17 cellular contexts compared by ENCODE assay signal in genomic region chr17:68435361-68435760, GRCh38. TPM values are rescaled to one million over a fixed set of nuclear protein-coding genes. Genes with fewer than 3 reads are reported as not detected.
DNase-seq lines count a peak whose midpoint lies in the region; ATAC-seq, FAIRE-seq and TF ChIP-seq lines count a peak whose summit lies in the region.
"Had no signal": no experiment of that assay in that cellular context is flagged by ENCODE, and none has a peak within 500 bp of the region (broad histone marks: within the 10 kb centered on the region; RNA-seq: fewer than 3 reads in every experiment).

No MANE protein-coding gene starts in this region.

- ATAC-seq in HepG2 (no peak), right lobe of liver (no peak), HG03442 (IDR thresholded peaks at IDR 0.05; ENCODE audit: unreplicated experiment) (no peak)
- ATAC-seq in stimulated activated effector memory CD8-positive, alpha-beta T cell treated with anti-CD3 and anti-CD28 coated beads, Interleukin-12 subunit alpha, Interleukin-12 subunit beta, amount 100 ng/mL, for 72 hours: no peak

- TF ChIP-seq CTCF in HepG2 (CRISPR knock-in tag; IDR thresholded peaks at IDR 0.05): no peak
- no peak for TF ChIP-seq CTCF in right lobe of liver (IDR thresholded peaks at IDR 0.05)

- H3K9me3 Mint-ChIP-seq in stimulated activated effector memory CD8-positive, alpha-beta T cell treated with anti-CD3 and anti-CD28 coated beads, Interleukin-12 subunit alpha, Interleukin-12 subunit beta, amount 100 ng/mL, for 72 hours: no peaks in the 10 kb centered on the region
- H3K9me3 Mint-ChIP-seq: CD4-positive, alpha-beta T cell; HFFc6 had no signal

- WGBS in HepG2 (ENCODE audit: low lambda C conversion rate): 97% methylated on average over 6 of the region's 6 CpGs
- 85% methylated on average over 4 of the region's 6 CpGs for WGBS in right lobe of liver (ENCODE audit: insufficient coverage, low coverage, low lambda C conversion rate, missing lambda C conversion rate)

- H3K36me3 ChIP-seq in HepG2 (replicated peaks in 1 of 2; ENCODE audit: control insufficient read depth in 1 of 2, insufficient read depth in 2 of 2, low read length in 2 of 2): peaks cover 24 to 54% of the 10 kb centered on the region in 2 experiments
- peaks cover 4 to 44% (median 8%) of the 10 kb centered on the region in 4 donors for H3K36me3 ChIP-seq in right lobe of liver
- H3K36me3 ChIP-seq: BLaER1, HAP-1 had no signal

- TF ChIP-seq EP300 in HepG2 (IDR thresholded peaks at IDR 0.05; ENCODE audit: low read depth in 2 of 2, low read length in 2 of 2): no peak
- TF ChIP-seq EP300 in HepG2 (CRISPR knock-in tag; IDR thresholded peaks at IDR 0.05; ENCODE audit: borderline replicate concordance): no peak

- H3K27me3 ChIP-seq in HepG2 (ENCODE audit: control insufficient read depth in 1 of 2, insufficient read depth in 2 of 2, low read length in 2 of 2) (no peaks in the 10 kb centered on the region), right lobe of liver (no peaks in the 10 kb centered on the region)
- H3K27me3 ChIP-seq: BLaER1 had no signal

- H3K4me1 Mint-ChIP-seq in stimulated activated effector memory CD8-positive, alpha-beta T cell treated with anti-CD3 and anti-CD28 coated beads, Interleukin-12 subunit alpha, Interleukin-12 subunit beta, amount 100 ng/mL, for 72 hours: peaks cover 58% of the 10 kb centered on the region

- no peaks in the 10 kb centered on the region for H4K20me1 ChIP-seq in HepG2 (ENCODE audit: insufficient read depth, low read length)
- H4K20me1 ChIP-seq: BLaER1 had no signal

- no peak for TF ChIP-seq POLR2A in HepG2 (IDR thresholded peaks at IDR 0.05; ENCODE audit: insufficient read depth in 1 of 2, low read depth in 2 of 2, low read length in 2 of 2)
- no peak for TF ChIP-seq POLR2A in right lobe of liver (IDR thresholded peaks at IDR 0.05)

- no peak overlapping the region for H3K27ac ChIP-seq in HepG2 (ENCODE audit: extremely low read length, insufficient read depth, low read length)
- no peak overlapping the region for H3K27ac ChIP-seq in right lobe of liver
- H3K27ac ChIP-seq in caudate nucleus (ENCODE audit: low read depth, low read length): no peak overlapping the region
- H3K27ac ChIP-seq: BLaER1 had no signal

- H3K4me3 ChIP-seq in HepG2 (replicated peaks in 1 of 3; ENCODE audit: insufficient read depth in 1 of 3, low read depth in 2 of 3, low read length in 3 of 3): no peak overlapping the region
- no peak overlapping the region for H3K4me3 ChIP-seq in right lobe of liver
- H3K4me3 ChIP-seq: BLaER1, HAP-1 had no signal

- H3K27ac Mint-ChIP-seq in stimulated activated effector memory CD8-positive, alpha-beta T cell treated with anti-CD3 and anti-CD28 coated beads, Interleukin-12 subunit alpha, Interleukin-12 subunit beta, amount 100 ng/mL, for 72 hours: peak overlapping the region; percentile 92

- intact Hi-C loops in HepG2 (cut with micrococcal nuclease; ENCODE audit: unreplicated experiment): no loop called here
- intact Hi-C loops in right lobe of liver (cut with DNase I): loop anchor here in 1 of 2 donors (10.0 kb wide), 1 partner anchor 171 kb away; no protein-coding TSS in a partner anchor

- no peak for DNase-seq in HepG2 (ENCODE audit: low spot score)
- DNase-seq in right lobe of liver: no peak
- DNase-seq in islet precursor cell: peak; percentile 38
- DNase-seq in stimulated activated effector memory CD8-positive, alpha-beta T cell treated with anti-CD3 and anti-CD28 coated beads, Interleukin-12 subunit alpha, Interleukin-12 subunit beta, amount 100 ng/mL, for 72 hours (ENCODE audit: low spot score in 2 of 2): no peak
- no peak for DNase-seq in caudate nucleus (lab: John Stamatoyannopoulos, UW)
- DNase-seq in germinal center (ENCODE audit: low spot score): no peak
- DNase-seq: COR-L47, GOT3, NCI-H1092, NCI-H187 treated with DMSO at 0.1 percent for 48 hours, NCI-H774 had no signal

- no peak overlapping the region for H2AFZ ChIP-seq in HepG2 (ENCODE audit: low read length)

- POLR2A ChIA-PET in HepG2 (lab: Yijun Ruan, JAX): interaction anchor here (1.6 to 3.5 kb wide), 2 partner anchors 21 to 52 kb away, joined by 5 to 21 read pairs; partner anchors contain the start of gene WIPI1

- no peaks in the 10 kb centered on the region for H3K9me3 ChIP-seq in HepG2 (ENCODE audit: low read length)
- no peaks in the 10 kb centered on the region for H3K9me3 ChIP-seq in right lobe of liver
- H3K9me3 ChIP-seq: BLaER1, HAP-1 had no signal

- CTCF ChIA-PET in HepG2 (lab: Yijun Ruan, JAX; ENCODE audit: low intra/inter-chr PET ratio, low total read pairs): interaction anchor here (1.4 to 3.5 kb wide), 5 partner anchors 28 to 263 kb away, joined by 4 to 49 read pairs (median 7); no protein-coding TSS in a partner anchor

- TF ChIP-seq RAD21 in HepG2 (CRISPR knock-in tag; IDR thresholded peaks at IDR 0.05): no peak

- H3K79me2 ChIP-seq in HepG2 (ENCODE audit: insufficient read depth, low read length): no peaks in the 10 kb centered on the region

- H3K4me2 ChIP-seq in HepG2 (ENCODE audit: low read depth, low read length): no peak overlapping the region

- FAIRE-seq in HepG2 (lab: Jason Lieb, UNC): no peak
- FAIRE-seq: A204.1 had no signal

- in situ Hi-C loops in HepG2 (cut with HindIII; ENCODE audit: extremely low pct_ligation_motif_present, low pct_unique_long_range_greater_than_20kb): no loop called here

- H3K4me1 ChIP-seq in HepG2 (ENCODE audit: insufficient read depth, low read length): peaks cover 41% of the 10 kb centered on the region
- peaks cover 0 to 19% (median 7%) of the 10 kb centered on the region in 4 donors for H3K4me1 ChIP-seq in right lobe of liver
- H3K4me1 ChIP-seq: HAP-1 had no signal

- no peak overlapping the region for H3K9ac ChIP-seq in HepG2 (ENCODE audit: insufficient read depth, low read depth, low read length)
- H3K9ac ChIP-seq: BLaER1 had no signal

- BruUV-seq in HepG2 (replicated peaks; lab: Mats Ljungman, UMichigan): no TSS peak

- H3K4me3 Mint-ChIP-seq in stimulated activated effector memory CD8-positive, alpha-beta T cell treated with anti-CD3 and anti-CD28 coated beads, Interleukin-12 subunit alpha, Interleukin-12 subunit beta, amount 100 ng/mL, for 72 hours: no peak overlapping the region
- H3K4me3 Mint-ChIP-seq: CD4-positive, alpha-beta T cell had no signal

- peaks cover 55% of the 10 kb centered on the region for H3K36me3 Mint-ChIP-seq in stimulated activated effector memory CD8-positive, alpha-beta T cell treated with anti-CD3 and anti-CD28 coated beads, Interleukin-12 subunit alpha, Interleukin-12 subunit beta, amount 100 ng/mL, for 72 hours

TF ChIP-seq in HepG2, 621 proteins besides CTCF, POLR2A, EP300 and RAD21:
- 0 out of 2 replicates have a peak, but pooled peaks have one; percentile 9 for TF ChIP-seq ZC3H13 (CRISPR knock-in tag; IDR thresholded peaks at IDR 0.05)
- TF ChIP-seq SMARCC2 (IDR thresholded peaks at IDR 0.05): no peak
- TF ChIP-seq ZNF710 (CRISPR knock-in tag; IDR thresholded peaks at IDR 0.05; ENCODE audit: borderline replicate concordance): 0 out of 2 replicates have a peak, but pooled peaks have one; percentile 3
- TF ChIP-seq TAF15 (IDR thresholded peaks at IDR 0.05; ENCODE audit: low read depth, low read length, poor library complexity, severe bottlenecking): no peak
- no peak for TF ChIP-seq KLF12 (CRISPR knock-in tag; IDR thresholded peaks at IDR 0.05; ENCODE audit: borderline replicate concordance)
- TF ChIP-seq ZNF737 (CRISPR knock-in tag; IDR thresholded peaks at IDR 0.05; ENCODE audit: borderline replicate concordance): no peak

RNA-seq across cellular contexts. Expression of gene WIPI1, which starts 21.9 kb away (rescaled TPM):
- total RNA-seq in HepG2 (2016; rRNA removed; fragmentation: Illumina TruSeq; extraction: Trizol) (27.1 and 29.4 TPM in 2 replicates), right lobe of liver (10 to 100 TPM; 18.0 to 23.8 (median 19.9) TPM)
- total RNA-seq in HepG2 (2016; cell fraction: cytosol; rRNA removed; fragmentation: Illumina TruSeq; extraction: Trizol; ENCODE audit: low read depth): 42.3 and 43.2 TPM in 2 replicates
- total RNA-seq in HepG2 (2016; cell fraction: insoluble cytoplasmic fraction; rRNA removed; fragmentation: Illumina TruSeq; extraction: Trizol): 26.8 and 26.9 TPM in 2 replicates
- 52.2 and 60.9 TPM in 2 replicates for total RNA-seq in HepG2 (2016; cell fraction: membrane; rRNA removed; fragmentation: Illumina TruSeq; extraction: Trizol)
- 20.0 and 20.6 TPM in 2 replicates for total RNA-seq in HepG2 (2016; cell fraction: nucleus; rRNA removed; fragmentation: Illumina TruSeq; extraction: Trizol)
- 135 and 141 TPM in 2 replicates for polyA plus RNA-seq in HepG2 (2011; rRNA removed)
- polyA plus RNA-seq in HepG2 (2011; cell fraction: cytosol; rRNA removed): 141 and 148 TPM in 2 replicates
- 91.7 and 99.3 TPM in 2 replicates for polyA plus RNA-seq in HepG2 (2011; cell fraction: nucleus; rRNA removed)
- polyA plus RNA-seq in HepG2 (2012): 48.1 and 57.2 TPM in 2 replicates
- polyA plus RNA-seq in HepG2 (2016; cell fraction: cytosol; fragmentation: Illumina TruSeq; extraction: Trizol; ENCODE audit: low read depth): 45.3 and 47.3 TPM in 2 replicates
- polyA plus RNA-seq in HepG2 (2016; cell fraction: insoluble cytoplasmic fraction; fragmentation: Illumina TruSeq; extraction: Trizol; ENCODE audit: low read depth): 33.2 and 35.9 TPM in 2 replicates
- 57.1 and 57.2 TPM in 2 replicates for polyA plus RNA-seq in HepG2 (2016; cell fraction: membrane; fragmentation: Illumina TruSeq; extraction: Trizol; ENCODE audit: low read depth)
- 21.9 and 35.2 TPM in 2 replicates for polyA plus RNA-seq in HepG2 (2016; cell fraction: nucleus; fragmentation: Illumina TruSeq; extraction: Trizol; ENCODE audit: insufficient read depth, low read depth)
- polyA minus RNA-seq in HepG2 (2011; rRNA and poly(A)+ RNA removed; ENCODE audit: low replicate concordance): 18.4 and 144 TPM in 2 replicates
- polyA minus RNA-seq in HepG2 (2011; cell fraction: cytosol; rRNA and poly(A)+ RNA removed): 64.7 and 68.0 TPM in 2 replicates
- 130 and 135 TPM in 2 replicates for polyA minus RNA-seq in HepG2 (2011; cell fraction: nucleus; rRNA and poly(A)+ RNA removed)
